Comparison of ENCODE assay signal across 19 cellular contexts in genomic region chr10:19247843-19248242, GRCh38.
A peak's percentile ranks its signal among the peaks of the same experiment; 100 is the strongest.
DNase-seq lines count a peak whose midpoint lies in the region; ATAC-seq, FAIRE-seq and TF ChIP-seq lines count a peak whose summit lies in the region.
"Had no signal": no experiment of that assay in that cellular context is flagged by ENCODE, and none has a peak within 500 bp of the region (broad histone marks: within the 10 kb centered on the region; RNA-seq: fewer than 3 reads in every experiment).

No MANE protein-coding gene starts in this region.

- H3K79me2 ChIP-seq in H1 (ENCODE audit: control insufficient read depth in 1 of 2, insufficient read depth in 2 of 2, low read length in 2 of 2): no peaks in the 10 kb centered on the region

- H4K5ac ChIP-seq in H1 (ENCODE audit: insufficient read length, low read depth, low read length): no peak overlapping the region

- intact Hi-C loops in dorsolateral prefrontal cortex (cut with DNase I): no loop called here

- H3K4me3 ChIP-seq in H1 (ENCODE audit: extremely low read depth in 1 of 4, insufficient read depth in 2 of 4, low read depth in 3 of 4, low read length in 4 of 4): no peak overlapping the region
- no peak overlapping the region for H3K4me3 ChIP-seq in dorsolateral prefrontal cortex
- H3K4me3 ChIP-seq: BLaER1 treated with 17β-estradiol and CSF1 and Interleukin-3, amounts not matched to agents 10 nM and 100 nM; GM23338 had no signal

- no peak overlapping the region for H2BK15ac ChIP-seq in H1 (ENCODE audit: low read length)

- H3K4ac ChIP-seq in H1 (replicated peaks; ENCODE audit: insufficient read length, low read depth, low read length): no peak overlapping the region

- H2BK12ac ChIP-seq in H1 (ENCODE audit: low read depth, low read length): no peak overlapping the region

- no peaks in the 10 kb centered on the region; a peak in 1 of 8 replicates for H3K36me3 ChIP-seq in H1 (ENCODE audit: control insufficient read depth in 2 of 4, insufficient read depth in 4 of 4, low read length in 3 of 4)
- H3K36me3 ChIP-seq: BLaER1 treated with 17β-estradiol and CSF1 and Interleukin-3, amounts not matched to agents 10 nM and 100 nM had no signal

- CTCF ChIA-PET in H1 (lab: Charles Lee; ENCODE audit: partially characterized antibody): interaction anchor here (1.5 kb wide), 1 partner anchor 17 kb away, joined by 3 read pairs; no protein-coding TSS in a partner anchor

- no peak for ATAC-seq in GM19328 (IDR thresholded peaks at IDR 0.05; ENCODE audit: unreplicated experiment)
- ATAC-seq: CD8-positive, alpha-beta T cell; GM23338; HCT116 had no signal

- no peak overlapping the region for H2BK20ac ChIP-seq in H1 (ENCODE audit: low read length)

- no peak overlapping the region for H4K91ac ChIP-seq in H1 (replicated peaks; ENCODE audit: insufficient read length, low read length)

- POLR2A ChIA-PET in H1 (lab: Charles Lee; ENCODE audit: partially characterized antibody): no interaction called here

- H2BK5ac ChIP-seq in H1 (ENCODE audit: low read depth, low read length): no peak overlapping the region

- no peak for TF ChIP-seq EP300 in H1 (IDR thresholded peaks at IDR 0.05; ENCODE audit: borderline replicate concordance in 1 of 2, low read depth in 2 of 2, low read length in 2 of 2)

- no peak overlapping the region for H3K4me2 ChIP-seq in H1 (ENCODE audit: insufficient read depth in 1 of 2, low read depth in 2 of 2, low read length in 2 of 2)
- H3K4me2 ChIP-seq: BLaER1 treated with 17β-estradiol and CSF1 and Interleukin-3, amounts not matched to agents 10 nM and 100 nM; GM23338 had no signal

- H3K27ac ChIP-seq in H1 (ENCODE audit: low read depth, low read length) (no peak overlapping the region), dorsolateral prefrontal cortex (no peak overlapping the region)
- H3K27ac ChIP-seq: BLaER1 treated with 17β-estradiol and CSF1 and Interleukin-3, amounts not matched to agents 10 nM and 100 nM had no signal

- peak; percentile 0 for DNase-seq in NOMO-1 treated with dmso at 0.1 percent for 144 hours (lab: John Stamatoyannopoulos, UW; ENCODE audit: unreplicated experiment)
- DNase-seq in NOMO-1 treated with DMSO at 0.1 percent for 48 hours (lab: John Stamatoyannopoulos, UW; ENCODE audit: unreplicated experiment): no peak
- DNase-seq in NAMALWA (ENCODE audit: low spot score): peak; percentile 14
- no peak for DNase-seq in H1 (ENCODE audit: low read depth in 1 of 2, low spot score in 2 of 2)
- no peak for DNase-seq in dorsolateral prefrontal cortex
- DNase-seq: Calu3; CD8-positive, alpha-beta T cell; DMS 273 treated with DMSO at 0.1 percent for 48 hours; DMS79; GDM1; H7; HFFc6 had no signal

- no peak for FAIRE-seq in H1 (lab: Jason Lieb, UNC)
- FAIRE-seq: GM12892, GM18507, HTR-8/SVneo had no signal

- TF ChIP-seq RAD21 in H1 (IDR thresholded peaks at IDR 0.05 in 1 of 2, conservative IDR thresholded peaks at IDR 0.05 in 1 of 2; ENCODE audit: low read depth in 2 of 2, low read length in 2 of 2): no peak

- no peak overlapping the region for H2BK120ac ChIP-seq in H1 (replicated peaks; ENCODE audit: low read depth, low read length)

- H3K14ac ChIP-seq in H1 (ENCODE audit: insufficient read length): no peak overlapping the region

- H3K9ac ChIP-seq in H1 (replicated peaks in 1 of 4; ENCODE audit: extremely low read depth in 1 of 4, low read depth in 3 of 4, low read length in 3 of 4): no peak overlapping the region
- H3K9ac ChIP-seq: BLaER1 treated with 17β-estradiol and CSF1 and Interleukin-3, amounts not matched to agents 10 nM and 100 nM had no signal

- H3K27me3 ChIP-seq in H1 (replicated peaks in 1 of 4; ENCODE audit: control insufficient read depth in 3 of 4, extremely low read depth in 1 of 4, insufficient read depth in 3 of 4, low read length in 3 of 4) (no peaks in the 10 kb centered on the region), dorsolateral prefrontal cortex (no peaks in the 10 kb centered on the region)
- H3K27me3 ChIP-seq: BLaER1 treated with 17β-estradiol and CSF1 and Interleukin-3, amounts not matched to agents 10 nM and 100 nM had no signal

- H2AFZ ChIP-seq in H1 (ENCODE audit: low read length): peak overlapping the region; percentile 98
- H2AFZ ChIP-seq: GM23338 had no signal

- no peaks in the 10 kb centered on the region for H3K79me1 ChIP-seq in H1 (ENCODE audit: low read depth, low read length)

- WGBS in H1 (ENCODE audit: extremely low coverage in 1 of 2, insufficient coverage in 1 of 2, insufficient read length in 1 of 2, insufficient replicate concordance in 2 of 2, low coverage in 1 of 2, low lambda C conversion rate in 2 of 2, missing lambda C conversion rate in 1 of 2), 2 experiments: 84% methylated on average over 3 of the region's 3 CpGs; no CpG with 5 or more reads in 1 of the 2 experiments

- H4K20me1 ChIP-seq in H1 (replicated peaks in 1 of 2; ENCODE audit: control insufficient read depth in 1 of 2, insufficient read depth in 2 of 2, low read length in 2 of 2): no peaks in the 10 kb centered on the region
- H4K20me1 ChIP-seq: BLaER1 treated with 17β-estradiol and CSF1 and Interleukin-3, amounts not matched to agents 10 nM and 100 nM had no signal

- TF ChIP-seq POLR2A in H1 (IDR thresholded peaks at IDR 0.05; ENCODE audit: control extremely low read depth in 1 of 2, low read depth in 2 of 2, low read length in 2 of 2): no peak

- H3K23ac ChIP-seq in H1 (ENCODE audit: insufficient read length): no peak overlapping the region

- H3K18ac ChIP-seq in H1 (ENCODE audit: extremely low read depth, low read length): no peak overlapping the region

- TF ChIP-seq CTCF in H1 (IDR thresholded peaks at IDR 0.05; ENCODE audit: control extremely low read depth in 1 of 3, insufficient read depth in 1 of 3, low read depth in 1 of 3, low read length in 3 of 3) (no peak), dorsolateral prefrontal cortex (IDR thresholded peaks at IDR 0.05 in 54 of 56, conservative IDR thresholded peaks at IDR 0.05 in 2 of 56; ENCODE audit: low read depth in 1 of 56, partially characterized antibody in 56 of 56) (no peak)

- no peak overlapping the region for H3K56ac ChIP-seq in H1 (replicated peaks; ENCODE audit: insufficient read length, low read depth, low read length)

- H3K4me1 ChIP-seq in H1 (replicated peaks in 1 of 4; ENCODE audit: control insufficient read depth in 3 of 4, insufficient read depth in 4 of 4, low read length in 3 of 4): no peaks in the 10 kb centered on the region

- no peaks in the 10 kb centered on the region for H3K9me3 ChIP-seq in H1 (ENCODE audit: insufficient read depth in 2 of 2, low read depth in 1 of 2, low read length in 1 of 2)

- no peak overlapping the region for H4K8ac ChIP-seq in H1 (ENCODE audit: extremely low read depth, insufficient read depth, low read length)

- H2AK5ac ChIP-seq in H1 (ENCODE audit: low read depth, low read length): no peak overlapping the region

- H3K23me2 ChIP-seq in H1 (ENCODE audit: low read depth, low read length): no peaks in the 10 kb centered on the region; the same call in 1 of the 2 replicates

TF ChIP-seq in H1, 55 proteins besides CTCF, POLR2A, EP300 and RAD21:
- TF ChIP-seq TAF1 (IDR thresholded peaks at IDR 0.05; ENCODE audit: low read depth, low read length) (no peak), CEBPB (IDR thresholded peaks at IDR 0.05; ENCODE audit: low read depth, low read length) (no peak), CHD1 (IDR thresholded peaks at IDR 0.05; ENCODE audit: low read depth, low read length) (no peak), SIN3A (conservative IDR thresholded peaks at IDR 0.05 in 1 of 2, IDR thresholded peaks at IDR 0.05 in 1 of 2; ENCODE audit: low read depth in 1 of 2, low read length in 2 of 2) (no peak), MAFK (IDR thresholded peaks at IDR 0.05; ENCODE audit: low read depth, low read length) (no peak), RBBP5 (IDR thresholded peaks at IDR 0.05; ENCODE audit: borderline replicate concordance, low read depth, low read length) (no peak), KDM5A (IDR thresholded peaks at IDR 0.05; ENCODE audit: low read length) (no peak)
TF ChIP-seq in H1: peak in this region for 0.

Comparison
In these comparisons a context has a peak if more than half of its experiments do, and no peak if none do; other contexts are left out.
1. DNase-seq: peak in NOMO-1 treated with dmso at 0.1 percent for 144 hours (single experiment) and NAMALWA (single experiment); none in NOMO-1 treated with DMSO at 0.1 percent for 48 hours (single experiment), H1 (0 of 2) and dorsolateral prefrontal cortex (0 of 10).